Comparison of ENCODE assay signal across 30 cellular contexts in genomic region chr1:17007121-17007520, GRCh38. TPM values are rescaled to one million over a fixed set of nuclear protein-coding genes. Genes with fewer than 3 reads are reported as not detected.
"Had no signal": no experiment of that assay in that cellular context is flagged by ENCODE, and none has a peak within 500 bp of the region (broad histone marks: within the 10 kb centered on the region; RNA-seq: fewer than 3 reads in every experiment).

No MANE protein-coding gene starts in this region.

- H3K36me3 Mint-ChIP-seq: natural killer cell treated with Interleukin-12 subunit alpha and Interleukin-12 subunit beta and Interleukin-15 and Interleukin-18, amount 100 ng/mL, for 72 hours had no signal

- H3K9me3 Mint-ChIP-seq: activated CD4-positive, alpha-beta memory T cell treated with anti-CD3 and anti-CD28 coated beads, Interleukin-2, amount 10 ng/mL, durations not matched to agents 7 days and 5 days; activated CD4-positive, alpha-beta T cell treated with anti-CD3 and anti-CD28 coated beads, Interleukin-2, amount 10 ng/mL, durations not matched to agents 7 days and 5 days; activated naive CD4-positive, alpha-beta T cell treated with anti-CD3 and anti-CD28 coated beads, Interleukin-2, amount 10 ng/mL, durations not matched to agents 7 days and 5 days; activated naive CD8-positive, alpha-beta T cell treated with anti-CD3 and anti-CD28 coated beads, Interleukin-2, amount 10 ng/mL, durations not matched to agents 7 days and 5 days; activated T-cell treated with anti-CD3 and anti-CD28 coated beads, Interleukin-2, amount 50 U/mL, for 24 hours; dendritic cell treated with granulocyte-macrophage colony-stimulating factor and Interleukin-4, amounts not matched to agents 40 ng/mL and 50 ng/mL, for 4 days; endodermal cell; natural killer cell treated with Interleukin-12 subunit alpha and Interleukin-12 subunit beta and Interleukin-15 and Interleukin-18, amount 100 ng/mL, for 72 hours; stimulated activated naive CD8-positive, alpha-beta T cell treated with anti-CD3 and anti-CD28 coated beads, Interleukin-15, Interleukin-2, amounts not matched to agents 100 ng/mL and 50 ng/mL, for 24 hours had no signal

- H3K27ac ChIP-seq: breast epithelium, foreskin keratinocyte, heart left ventricle, ovary, right lobe of liver, thoracic aorta, uterus had no signal

- H3K27ac Mint-ChIP-seq: activated CD4-positive, alpha-beta memory T cell treated with anti-CD3 and anti-CD28 coated beads, Interleukin-2, amount 10 ng/mL, durations not matched to agents 7 days and 5 days; activated CD4-positive, alpha-beta T cell treated with anti-CD3 and anti-CD28 coated beads, Interleukin-2, amount 10 ng/mL, durations not matched to agents 7 days and 5 days; activated naive CD4-positive, alpha-beta T cell treated with anti-CD3 and anti-CD28 coated beads, Interleukin-2, amount 10 ng/mL, durations not matched to agents 7 days and 5 days; activated naive CD8-positive, alpha-beta T cell treated with anti-CD3 and anti-CD28 coated beads, Interleukin-2, amount 10 ng/mL, durations not matched to agents 7 days and 5 days; activated T-cell treated with anti-CD3 and anti-CD28 coated beads, Interleukin-2, amount 50 U/mL, for 24 hours; dendritic cell treated with granulocyte-macrophage colony-stimulating factor and Interleukin-4, amounts not matched to agents 40 ng/mL and 50 ng/mL, for 4 days; endodermal cell; natural killer cell treated with Interleukin-12 subunit alpha and Interleukin-12 subunit beta and Interleukin-15 and Interleukin-18, amount 100 ng/mL, for 72 hours; progenitor cell of endocrine pancreas; stimulated activated naive CD8-positive, alpha-beta T cell treated with anti-CD3 and anti-CD28 coated beads, Interleukin-15, Interleukin-2, amounts not matched to agents 100 ng/mL and 50 ng/mL, for 24 hours had no signal

- H3K36me3 ChIP-seq: breast epithelium, ovary, uterus had no signal

- H3K9me3 ChIP-seq: breast epithelium, heart left ventricle, mucosa of descending colon, ovary, right lobe of liver, thoracic aorta, uterus had no signal

- H3K27me3 ChIP-seq: breast epithelium, foreskin keratinocyte, heart left ventricle, ovary, right lobe of liver, uterus had no signal

- H3K4me3 ChIP-seq: breast epithelium, heart left ventricle, mucosa of descending colon, ovary, right lobe of liver, thoracic aorta, uterus had no signal

- ATAC-seq: esophagus mucosa; foreskin keratinocyte; heart left ventricle; left cardiac atrium; left ventricle myocardium superior; mucosa of descending colon; natural killer cell treated with Interleukin-12 subunit alpha and Interleukin-12 subunit beta and Interleukin-15 and Interleukin-18, amount 100 ng/mL, for 72 hours; right lobe of liver had no signal

- DNase-seq: activated CD4-positive, alpha-beta memory T cell treated with anti-CD3 and anti-CD28 coated beads, Interleukin-2, amount 10 ng/mL, durations not matched to agents 7 days and 5 days; activated CD4-positive, alpha-beta T cell treated with anti-CD3 and anti-CD28 coated beads for 1 hour; activated CD4-positive, alpha-beta T cell treated with anti-CD3 and anti-CD28 coated beads, Interleukin-2, amount 10 ng/mL, durations not matched to agents 7 days and 5 days; activated CD8-positive, alpha-beta memory T cell treated with anti-CD3 and anti-CD28 coated beads, Interleukin-2, amount 50 U/mL, for 48 hours; activated gamma-delta T cell; activated naive CD4-positive, alpha-beta T cell treated with anti-CD3 and anti-CD28 coated beads, Interleukin-2, amount 10 ng/mL, durations not matched to agents 7 days and 5 days; activated naive CD8-positive, alpha-beta T cell treated with anti-CD3 and anti-CD28 coated beads, Interleukin-2, amount 10 ng/mL, durations not matched to agents 7 days and 5 days; activated T-cell treated with anti-CD3 and anti-CD28 coated beads, Interleukin-2, amount 50 U/mL, for 24 hours; amniotic stem cell; central memory CD4-positive, alpha-beta T cell; endodermal cell; foreskin keratinocyte; heart left ventricle; islet precursor cell; left cardiac atrium; left ventricle myocardium superior; mucosa of descending colon; ovary; right lobe of liver; stimulated activated CD4-positive, alpha-beta T cell treated with anti-CD3 and anti-CD28 coated beads, Interleukin-4, amount 100 ng/mL, for 1 hour; T-helper 2 cell; trophoblast cell; uterus had no signal

- H3K4me3 Mint-ChIP-seq: activated CD4-positive, alpha-beta memory T cell treated with anti-CD3 and anti-CD28 coated beads, Interleukin-2, amount 10 ng/mL, durations not matched to agents 7 days and 5 days; activated CD4-positive, alpha-beta T cell treated with anti-CD3 and anti-CD28 coated beads, Interleukin-2, amount 10 ng/mL, durations not matched to agents 7 days and 5 days; activated naive CD4-positive, alpha-beta T cell treated with anti-CD3 and anti-CD28 coated beads, Interleukin-2, amount 10 ng/mL, durations not matched to agents 7 days and 5 days; activated naive CD8-positive, alpha-beta T cell treated with anti-CD3 and anti-CD28 coated beads, Interleukin-2, amount 10 ng/mL, durations not matched to agents 7 days and 5 days; activated T-cell treated with anti-CD3 and anti-CD28 coated beads, Interleukin-2, amount 50 U/mL, for 24 hours; dendritic cell treated with granulocyte-macrophage colony-stimulating factor and Interleukin-4, amounts not matched to agents 40 ng/mL and 50 ng/mL, for 4 days; endodermal cell; natural killer cell treated with Interleukin-12 subunit alpha and Interleukin-12 subunit beta and Interleukin-15 and Interleukin-18, amount 100 ng/mL, for 72 hours; stimulated activated naive CD8-positive, alpha-beta T cell treated with anti-CD3 and anti-CD28 coated beads, Interleukin-15, Interleukin-2, amounts not matched to agents 100 ng/mL and 50 ng/mL, for 24 hours had no signal

- H3K27me3 Mint-ChIP-seq: activated CD4-positive, alpha-beta T cell treated with anti-CD3 and anti-CD28 coated beads, Interleukin-2, amount 10 ng/mL, durations not matched to agents 7 days and 5 days; activated naive CD8-positive, alpha-beta T cell treated with anti-CD3 and anti-CD28 coated beads, Interleukin-2, amount 10 ng/mL, durations not matched to agents 7 days and 5 days; activated T-cell treated with anti-CD3 and anti-CD28 coated beads, Interleukin-2, amount 50 U/mL, for 24 hours; natural killer cell treated with Interleukin-12 subunit alpha and Interleukin-12 subunit beta and Interleukin-15 and Interleukin-18, amount 100 ng/mL, for 72 hours; progenitor cell of endocrine pancreas; stimulated activated naive CD8-positive, alpha-beta T cell treated with anti-CD3 and anti-CD28 coated beads, Interleukin-15, Interleukin-2, amounts not matched to agents 100 ng/mL and 50 ng/mL, for 24 hours had no signal

RNA-seq across cellular contexts. Expression of gene MFAP2, which starts 26.7 kb away (rescaled TPM):
- total RNA-seq: activated CD4-positive, alpha-beta T cell treated with anti-CD3 and anti-CD28 coated beads, Interleukin-2, amount 10 ng/mL, durations not matched to agents 7 days and 5 days; activated naive CD8-positive, alpha-beta T cell treated with anti-CD3 and anti-CD28 coated beads, Interleukin-2, amount 10 ng/mL, durations not matched to agents 7 days and 5 days; natural killer cell treated with Interleukin-12 subunit alpha and Interleukin-12 subunit beta and Interleukin-15 and Interleukin-18, amount 100 ng/mL, for 72 hours had no signal
